Comparison of ENCODE assay signal across 17 cellular contexts in the genomic region with DNA sequence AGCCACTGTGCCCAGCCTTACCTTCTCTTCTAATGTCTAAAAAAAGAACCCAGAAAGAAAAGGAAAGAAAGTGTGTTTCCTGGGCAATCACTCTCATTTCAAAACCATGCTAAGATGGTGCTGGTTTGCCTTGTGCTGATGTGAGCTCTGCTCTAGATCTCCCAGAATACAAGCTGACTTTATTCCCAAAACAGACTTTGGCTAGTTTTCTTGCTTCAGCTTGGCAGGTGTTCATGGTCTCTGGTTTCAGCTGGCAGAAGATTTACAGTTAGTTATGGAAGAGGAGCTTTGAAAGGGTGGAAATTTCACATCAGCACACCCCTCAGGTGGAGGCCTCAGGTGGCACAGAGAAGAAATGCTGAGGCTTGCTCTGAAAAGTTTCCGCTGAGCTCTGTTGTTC. TPM values are rescaled to one million over a fixed set of nuclear protein-coding genes. Genes with fewer than 3 reads are reported as not detected.
DNase-seq lines count a peak whose midpoint lies in the region; ATAC-seq and TF ChIP-seq lines count a peak whose summit lies in the region.
"Had no signal": no experiment of that assay in that cellular context is flagged by ENCODE, and none has a peak within 500 bp of the region (broad histone marks: within the 10 kb centered on the region; RNA-seq: fewer than 3 reads in every experiment).

No MANE protein-coding gene starts in this region.

- POLR2A ChIA-PET in WTC11 (lab: Charles Lee): no interaction called here
- POLR2A ChIA-PET in HEK293T (lab: Yijun Ruan, JAX): no interaction called here

- H3K27me3 ChIP-seq in skeletal muscle tissue (ENCODE audit: control insufficient read depth in 3 of 3, insufficient read depth in 3 of 3, low read length in 3 of 3): no peaks in the 10 kb centered on the region
- H3K27me3 ChIP-seq: SJCRH30 had no signal

- H3K4me3 ChIP-seq in skeletal muscle tissue (ENCODE audit: low read length in 3 of 3): peak overlapping the region in 1 of 3 donors; percentile 14
- H3K4me3 ChIP-seq: GM23248, SJCRH30 had no signal

- TF ChIP-seq CTCF in WTC11 (IDR thresholded peaks at IDR 0.05): no peak

- no peak for ATAC-seq in WTC11
- no peak for ATAC-seq in HG02642 (IDR thresholded peaks at IDR 0.05; ENCODE audit: poor library complexity, unreplicated experiment)
- ATAC-seq: HCT116 had no signal

- peaks cover 19% of the 10 kb centered on the region for H3K4me1 Mint-ChIP-seq in WTC11
- H3K4me1 Mint-ChIP-seq in activated T-cell treated with anti-CD3 and anti-CD28 coated beads, Interleukin-2, amount 50 U/mL, for 24 hours (ENCODE audit: low read depth): no peaks in the 10 kb centered on the region
- H3K4me1 Mint-ChIP-seq: B cell; CD4-positive, alpha-beta memory T cell had no signal

- peaks cover 16 to 22% (median 22%) of the 10 kb centered on the region in 3 donors for H3K4me1 ChIP-seq in skeletal muscle tissue (ENCODE audit: control insufficient read depth in 3 of 3, insufficient read depth in 3 of 3, low read length in 3 of 3)
- H3K4me1 ChIP-seq: SJCRH30 had no signal

- CTCF ChIA-PET in WTC11 (lab: Charles Lee): no interaction called here
- CTCF ChIA-PET in HEK293T (lab: Yijun Ruan, JAX): no interaction called here

- peak overlapping the region; percentile 43; the same call in 1 of the 2 replicates for H3K27ac Mint-ChIP-seq in WTC11
- no peak overlapping the region for H3K27ac Mint-ChIP-seq in activated T-cell treated with anti-CD3 and anti-CD28 coated beads, Interleukin-2, amount 50 U/mL, for 24 hours
- H3K27ac Mint-ChIP-seq: B cell; CD4-positive, alpha-beta memory T cell had no signal

- no peaks in the 10 kb centered on the region for H3K36me3 ChIP-seq in skeletal muscle tissue (ENCODE audit: control insufficient read depth in 3 of 3, insufficient read depth in 3 of 3, low read length in 3 of 3)
- H3K36me3 ChIP-seq: SJCRH30 had no signal

- no peaks in the 10 kb centered on the region for H3K36me3 Mint-ChIP-seq in WTC11
- H3K36me3 Mint-ChIP-seq in activated T-cell treated with anti-CD3 and anti-CD28 coated beads, Interleukin-2, amount 50 U/mL, for 24 hours (ENCODE audit: low read depth): no peaks in the 10 kb centered on the region
- H3K36me3 Mint-ChIP-seq: CD4-positive, alpha-beta memory T cell had no signal

- no peak overlapping the region for H3K4me3 Mint-ChIP-seq in WTC11
- no peak overlapping the region for H3K4me3 Mint-ChIP-seq in activated T-cell treated with anti-CD3 and anti-CD28 coated beads, Interleukin-2, amount 50 U/mL, for 24 hours
- H3K4me3 Mint-ChIP-seq: B cell; CD4-positive, alpha-beta memory T cell had no signal

- H3K27ac ChIP-seq in skeletal muscle tissue (ENCODE audit: low read depth, low read length): peak overlapping the region; percentile 78
- H3K27ac ChIP-seq: GM23248, SJCRH30 had no signal

- H3K27me3 Mint-ChIP-seq in WTC11 (ENCODE audit: low read depth): no peaks in the 10 kb centered on the region
- no peaks in the 10 kb centered on the region for H3K27me3 Mint-ChIP-seq in activated T-cell treated with anti-CD3 and anti-CD28 coated beads, Interleukin-2, amount 50 U/mL, for 24 hours
- H3K27me3 Mint-ChIP-seq: B cell had no signal

- DNase-seq in NCI-H2107 treated with DMSO at 0.1 percent for 48 hours (lab: John Stamatoyannopoulos, UW; ENCODE audit: unreplicated experiment) (peak; percentile 97), WTC11 (ENCODE audit: low spot score) (no peak), midbrain (lab: John Stamatoyannopoulos, UW) (peak; percentile 26), HEK293T (ENCODE audit: extremely low spot score) (no peak)
- no peak for DNase-seq in activated T-cell treated with anti-CD3 and anti-CD28 coated beads, Interleukin-2, amount 50 U/mL, for 24 hours
- DNase-seq: ACHN; CD4-positive, alpha-beta memory T cell; GM23248; NCI-H1436 treated with DMSO at 0.1 percent for 48 hours; NCI-H2081; NCI-H510A; SJCRH30 had no signal

- no peaks in the 10 kb centered on the region for H3K9me3 ChIP-seq in skeletal muscle tissue (ENCODE audit: control insufficient read depth in 3 of 3, low read length in 3 of 3)
- H3K9me3 ChIP-seq: SJCRH30 had no signal

- no peak overlapping the region for H3K9ac ChIP-seq in skeletal muscle tissue (ENCODE audit: low read depth in 1 of 3, low read length in 3 of 3)
- H3K9ac ChIP-seq: GM23248 had no signal

- H3K9me3 Mint-ChIP-seq in WTC11: no peaks in the 10 kb centered on the region
- H3K9me3 Mint-ChIP-seq in activated T-cell treated with anti-CD3 and anti-CD28 coated beads, Interleukin-2, amount 50 U/mL, for 24 hours: no peaks in the 10 kb centered on the region
- H3K9me3 Mint-ChIP-seq: CD4-positive, alpha-beta memory T cell had no signal

TF ChIP-seq in WTC11, 78 proteins besides CTCF, POLR2A, EP300 and RAD21 (continues in another document):
- TF ChIP-seq ZNF121 (CRISPR knock-in tag; IDR thresholded peaks at IDR 0.05) (no peak), KAT7 (CRISPR knock-in tag; IDR thresholded peaks at IDR 0.05; ENCODE audit: borderline replicate concordance) (no peak), NR3C1 (CRISPR knock-in tag; conservative IDR thresholded peaks at IDR 0.05; ENCODE audit: low read depth) (no peak), ZNF317 (CRISPR knock-in tag; IDR thresholded peaks at IDR 0.05; ENCODE audit: borderline replicate concordance, low read depth) (no peak), GABPB1 (CRISPR knock-in tag; IDR thresholded peaks at IDR 0.05) (no peak), ESRRA (CRISPR knock-in tag; IDR thresholded peaks at IDR 0.05; ENCODE audit: borderline replicate concordance) (no peak), TEAD4 (CRISPR knock-in tag; IDR thresholded peaks at IDR 0.05) (no peak)
- TF ChIP-seq, protein P1, sequence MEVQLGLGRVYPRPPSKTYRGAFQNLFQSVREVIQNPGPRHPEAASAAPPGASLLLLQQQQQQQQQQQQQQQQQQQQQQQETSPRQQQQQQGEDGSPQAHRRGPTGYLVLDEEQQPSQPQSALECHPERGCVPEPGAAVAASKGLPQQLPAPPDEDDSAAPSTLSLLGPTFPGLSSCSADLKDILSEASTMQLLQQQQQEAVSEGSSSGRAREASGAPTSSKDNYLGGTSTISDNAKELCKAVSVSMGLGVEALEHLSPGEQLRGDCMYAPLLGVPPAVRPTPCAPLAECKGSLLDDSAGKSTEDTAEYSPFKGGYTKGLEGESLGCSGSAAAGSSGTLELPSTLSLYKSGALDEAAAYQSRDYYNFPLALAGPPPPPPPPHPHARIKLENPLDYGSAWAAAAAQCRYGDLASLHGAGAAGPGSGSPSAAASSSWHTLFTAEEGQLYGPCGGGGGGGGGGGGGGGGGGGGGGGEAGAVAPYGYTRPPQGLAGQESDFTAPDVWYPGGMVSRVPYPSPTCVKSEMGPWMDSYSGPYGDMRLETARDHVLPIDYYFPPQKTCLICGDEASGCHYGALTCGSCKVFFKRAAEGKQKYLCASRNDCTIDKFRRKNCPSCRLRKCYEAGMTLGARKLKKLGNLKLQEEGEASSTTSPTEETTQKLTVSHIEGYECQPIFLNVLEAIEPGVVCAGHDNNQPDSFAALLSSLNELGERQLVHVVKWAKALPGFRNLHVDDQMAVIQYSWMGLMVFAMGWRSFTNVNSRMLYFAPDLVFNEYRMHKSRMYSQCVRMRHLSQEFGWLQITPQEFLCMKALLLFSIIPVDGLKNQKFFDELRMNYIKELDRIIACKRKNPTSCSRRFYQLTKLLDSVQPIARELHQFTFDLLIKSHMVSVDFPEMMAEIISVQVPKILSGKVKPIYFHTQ (CRISPR knock-in tag; IDR thresholded peaks at IDR 0.05): no peak

TF ChIP-seq in HEK293T, 16 proteins besides CTCF, POLR2A, EP300 and RAD21:
- no peak for TF ChIP-seq FOXM1 (IDR thresholded peaks at IDR 0.05; ENCODE audit: borderline replicate concordance)
- no peak for TF ChIP-seq FOXA1 (IDR thresholded peaks at IDR 0.05)
- TF ChIP-seq, protein P2, sequence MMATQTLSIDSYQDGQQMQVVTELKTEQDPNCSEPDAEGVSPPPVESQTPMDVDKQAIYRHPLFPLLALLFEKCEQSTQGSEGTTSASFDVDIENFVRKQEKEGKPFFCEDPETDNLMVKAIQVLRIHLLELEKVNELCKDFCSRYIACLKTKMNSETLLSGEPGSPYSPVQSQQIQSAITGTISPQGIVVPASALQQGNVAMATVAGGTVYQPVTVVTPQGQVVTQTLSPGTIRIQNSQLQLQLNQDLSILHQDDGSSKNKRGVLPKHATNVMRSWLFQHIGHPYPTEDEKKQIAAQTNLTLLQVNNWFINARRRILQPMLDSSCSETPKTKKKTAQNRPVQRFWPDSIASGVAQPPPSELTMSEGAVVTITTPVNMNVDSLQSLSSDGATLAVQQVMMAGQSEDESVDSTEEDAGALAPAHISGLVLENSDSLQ (IDR thresholded peaks at IDR 0.05): no peak
- no peak for TF ChIP-seq BHLHE40 (IDR thresholded peaks at IDR 0.05; ENCODE audit: borderline replicate concordance)
- TF ChIP-seq SP1 (IDR thresholded peaks at IDR 0.05): no peak
- no peak for TF ChIP-seq CTBP1 (IDR thresholded peaks at IDR 0.05; ENCODE audit: borderline replicate concordance)
- TF ChIP-seq TARDBP (IDR thresholded peaks at IDR 0.05): no peak
- TF ChIP-seq ARNT (IDR thresholded peaks at IDR 0.05): no peak
- TF ChIP-seq ZNF384 (IDR thresholded peaks at IDR 0.05): no peak
- no peak for TF ChIP-seq LEF1 (IDR thresholded peaks at IDR 0.05; ENCODE audit: borderline replicate concordance)
- TF ChIP-seq L3MBTL2 (conservative IDR thresholded peaks at IDR 0.05): no peak
- no peak for TF ChIP-seq ELF4 (IDR thresholded peaks at IDR 0.05)
- TF ChIP-seq FOXK2 (IDR thresholded peaks at IDR 0.05): no peak

RNA-seq across cellular contexts. Expression of a gene that starts 34.4 kb away (rescaled TPM):
- total RNA-seq in WTC11 (2021) (0.55 to 0.70 TPM (median 0.64 TPM) in 3 replicates), skeletal muscle tissue (0.52 TPM)
- total RNA-seq: B cell; CD4-positive, alpha-beta memory T cell; OCI-LY7 had no signal

RNA-seq across cellular contexts. Expression of a gene that starts 43.6 kb away (rescaled TPM):
- 30.2 to 43.9 TPM (median 40.7 TPM) in 3 replicates for total RNA-seq in WTC11 (2021)
- 11.0 TPM for total RNA-seq in skeletal muscle tissue

Comparison
In these comparisons a context has a peak if more than half of its experiments do, and no peak if none do; other contexts are left out.
1. DNase-seq: peak in NCI-H2107 treated with DMSO at 0.1 percent for 48 hours (single experiment) and midbrain (single experiment); none in WTC11 (single experiment), activated T-cell treated with anti-CD3 and anti-CD28 coated beads, Interleukin-2, amount 50 U/mL, for 24 hours (single experiment) and HEK293T (single experiment).